16 cellular contexts compared by ENCODE assay signal in genomic region chr15:90386221-90386620, GRCh38. TPM values are rescaled to one million over a fixed set of nuclear protein-coding genes. Genes with fewer than 3 reads are reported as not detected.
DNase-seq lines count a peak whose midpoint lies in the region; ATAC-seq and FAIRE-seq lines count a peak whose summit lies in the region.
"Had no signal": no experiment of that assay in that cellular context is flagged by ENCODE, and none has a peak within 500 bp of the region (broad histone marks: within the 10 kb centered on the region; RNA-seq: fewer than 3 reads in every experiment).

No MANE protein-coding gene starts in this region.

- no peak for FAIRE-seq in urothelium cell line (lab: Jason Lieb, UNC)

- WGBS in aorta, 2 donors = 11 to 13% methylated on average over 2 of the region's 2 CpGs

- intact Hi-C loops in aorta (cut with DNase I) = no loop called here

- no peaks in the 10 kb centered on the region for H3K27me3 Mint-ChIP-seq in stimulated activated naive CD8-positive, alpha-beta T cell treated with anti-CD3 and anti-CD28 coated beads, Interleukin-15, amount 100 ng/mL, for 72 hours
- H3K27me3 Mint-ChIP-seq in activated T-helper 17 cell treated with anti-CD3 and anti-CD28 coated beads, Interleukin-2, amount 50 U/mL, for 72 hours = no peaks in the 10 kb centered on the region
- no peaks in the 10 kb centered on the region for H3K27me3 Mint-ChIP-seq in naive B cell
- H3K27me3 Mint-ChIP-seq: effector memory CD8-positive, alpha-beta T cell had no signal

- H3K9me3 ChIP-seq in aorta (ENCODE audit: control insufficient read depth, low read length) = no peaks in the 10 kb centered on the region

- H3K9me3 Mint-ChIP-seq in stimulated activated naive CD8-positive, alpha-beta T cell treated with anti-CD3 and anti-CD28 coated beads, Interleukin-15, amount 100 ng/mL, for 72 hours = no peaks in the 10 kb centered on the region
- H3K9me3 Mint-ChIP-seq in activated T-helper 17 cell treated with anti-CD3 and anti-CD28 coated beads, Interleukin-2, amount 50 U/mL, for 72 hours = no peaks in the 10 kb centered on the region
- no peaks in the 10 kb centered on the region for H3K9me3 Mint-ChIP-seq in naive B cell
- H3K9me3 Mint-ChIP-seq: effector memory CD8-positive, alpha-beta T cell had no signal

- H3K36me3 ChIP-seq in aorta (ENCODE audit: control insufficient read depth in 1 of 2, insufficient read depth in 2 of 2, low read length in 1 of 2) = no peaks in the 10 kb centered on the region
- H3K36me3 ChIP-seq: cardiac muscle cell had no signal

- peak overlapping the region; percentile 52 to 57 for H3K27ac ChIP-seq in aorta (ENCODE audit: low read depth in 1 of 2, low read length in 2 of 2)
- H3K27ac ChIP-seq: cardiac muscle cell had no signal

- no peak overlapping the region for H3K4me3 ChIP-seq in aorta (ENCODE audit: low read length in 2 of 2)
- H3K4me3 ChIP-seq: cardiac muscle cell had no signal

- peaks cover 0 to 3% of the 10 kb centered on the region in 2 donors for H3K4me1 ChIP-seq in aorta (ENCODE audit: control insufficient read depth in 1 of 2, insufficient read depth in 2 of 2, low read length in 2 of 2)

- peak overlapping the region; percentile 16 to 60 for H3K4me3 Mint-ChIP-seq in stimulated activated naive CD8-positive, alpha-beta T cell treated with anti-CD3 and anti-CD28 coated beads, Interleukin-15, amount 100 ng/mL, for 72 hours
- H3K4me3 Mint-ChIP-seq in activated T-helper 17 cell treated with anti-CD3 and anti-CD28 coated beads, Interleukin-2, amount 50 U/mL, for 72 hours = peak overlapping the region; percentile 89
- peak overlapping the region in 6 of 8 donors; percentile 40 to 66 (median 60) for H3K4me3 Mint-ChIP-seq in naive B cell

- DNase-seq in stimulated activated naive CD8-positive, alpha-beta T cell treated with anti-CD3 and anti-CD28 coated beads, Interleukin-15, amount 100 ng/mL, for 72 hours = no peak
- no peak for DNase-seq in stimulated activated naive CD8-positive, alpha-beta T cell treated with anti-CD3 and anti-CD28 coated beads, Interleukin-15, Interleukin-2, amounts not matched to agents 100 U/mL and 50 U/mL, for 24 hours
- DNase-seq in naive B cell (no peak), aorta (no peak), LoVo (ENCODE audit: low spot score) (no peak), Kasumi-1 (lab: John Stamatoyannopoulos, UW) (no peak), urothelium cell line (ENCODE audit: low spot score) (no peak)
- DNase-seq: effector memory CD8-positive, alpha-beta T cell; GOT3; NCI-H2081; NCI-H748 treated with DMSO at 0.1 percent for 48 hours; stimulated activated CD4-positive, alpha-beta T cell treated with anti-CD3 and anti-CD28 coated beads, Interleukin-4, amount 100 ng/mL, for 1 hour had no signal

- peaks cover 40% of the 10 kb centered on the region for H3K4me1 Mint-ChIP-seq in stimulated activated naive CD8-positive, alpha-beta T cell treated with anti-CD3 and anti-CD28 coated beads, Interleukin-15, amount 100 ng/mL, for 72 hours
- H3K4me1 Mint-ChIP-seq in activated T-helper 17 cell treated with anti-CD3 and anti-CD28 coated beads, Interleukin-2, amount 50 U/mL, for 72 hours = peaks cover 31% of the 10 kb centered on the region
- peaks cover 35 to 47% (median 42%) of the 10 kb centered on the region in 3 donors for H3K4me1 Mint-ChIP-seq in naive B cell

- peaks cover 28% of the 10 kb centered on the region for H3K36me3 Mint-ChIP-seq in activated T-helper 17 cell treated with anti-CD3 and anti-CD28 coated beads, Interleukin-2, amount 50 U/mL, for 72 hours (ENCODE audit: low read depth)
- H3K36me3 Mint-ChIP-seq in naive B cell = peaks cover 17 to 18% of the 10 kb centered on the region in 2 donors

- H3K27me3 ChIP-seq in aorta (ENCODE audit: control insufficient read depth in 1 of 2, insufficient read depth in 2 of 2, low read length in 1 of 2) = no peaks in the 10 kb centered on the region
- H3K27me3 ChIP-seq: cardiac muscle cell had no signal

- ATAC-seq in stimulated activated naive CD8-positive, alpha-beta T cell treated with anti-CD3 and anti-CD28 coated beads, Interleukin-15, amount 100 ng/mL, for 72 hours = no peak
- ATAC-seq in stimulated activated naive CD8-positive, alpha-beta T cell treated with anti-CD3 and anti-CD28 coated beads, Interleukin-15, Interleukin-2, amounts not matched to agents 100 U/mL and 50 U/mL, for 24 hours = no peak
- ATAC-seq in activated T-helper 17 cell treated with anti-CD3 and anti-CD28 coated beads, Interleukin-2, amount 50 U/mL, for 72 hours (replicated peaks) = no peak
- ATAC-seq in naive B cell (ENCODE audit: low read depth in 2 of 2) (no peak), aorta (ENCODE audit: low FRiP score) (no peak)
- ATAC-seq: activated CD4-positive, CD25-positive, alpha-beta regulatory T cell treated with anti-CD3 and anti-CD28 coated beads, Interleukin-2, amount 50 U/mL, for 24 hours; effector memory CD8-positive, alpha-beta T cell; Panc1 had no signal

- H3K27ac Mint-ChIP-seq in stimulated activated naive CD8-positive, alpha-beta T cell treated with anti-CD3 and anti-CD28 coated beads, Interleukin-15, amount 100 ng/mL, for 72 hours = peak overlapping the region in 1 of 2 donors; percentile 81
- H3K27ac Mint-ChIP-seq in activated T-helper 17 cell treated with anti-CD3 and anti-CD28 coated beads, Interleukin-2, amount 50 U/mL, for 72 hours = peak overlapping the region; percentile 77
- peak overlapping the region in 2 of 6 donors; percentile 12 to 81 for H3K27ac Mint-ChIP-seq in naive B cell

RNA-seq across cellular contexts. Expression of gene IQGAP1, which starts 1.8 kb away (rescaled TPM):
- 100 to 1,000 TPM; 224 TPM for total RNA-seq in activated T-helper 17 cell treated with anti-CD3 and anti-CD28 coated beads, Interleukin-2, amount 50 U/mL, for 72 hours
- polyA plus RNA-seq in naive B cell (ENCODE audit: low read depth in 6 of 6) (100 to 1,000 TPM in 5 of 6 donors, 10 to 100 TPM in 1; 96.5 to 182 (median 158) TPM), aorta (100 to 1,000 TPM in 1 of 2 donors, 10 to 100 TPM in 1; 61.1 to 134 TPM)
- total RNA-seq in aorta = 100 to 1,000 TPM; 273 to 297 TPM

RNA-seq across cellular contexts. Expression of gene ZNF774, which starts 34.1 kb away (rescaled TPM):
- under 1 TPM; 0.69 to 0.82 TPM for total RNA-seq in activated T-helper 17 cell treated with anti-CD3 and anti-CD28 coated beads, Interleukin-2, amount 50 U/mL, for 72 hours
- under 1 TPM in 3 of 6 donors, not detected in 3; 0.38 to 0.83 (median 0.40) TPM for polyA plus RNA-seq in naive B cell (ENCODE audit: low read depth in 6 of 6)
- total RNA-seq in aorta = 1 to 10 TPM; 6.1 to 7.4 TPM
- polyA plus RNA-seq in aorta = 1 to 10 TPM in 1 of 2 donors, under 1 TPM in 1; 0.50 to 2.6 TPM

Comparison
In these comparisons a context has a peak if more than half of its experiments do, and no peak if none do; other contexts are left out.
1. H3K4me3 Mint-ChIP-seq: peak in every context shown above with its lines; median percentile 89 in activated T-helper 17 cell treated with anti-CD3 and anti-CD28 coated beads, Interleukin-2, amount 50 U/mL, for 72 hours; 60 in naive B cell; 38 in stimulated activated naive CD8-positive, alpha-beta T cell treated with anti-CD3 and anti-CD28 coated beads, Interleukin-15, amount 100 ng/mL, for 72 hours.